20 cellular contexts compared by ENCODE assay signal in the genomic region with DNA sequence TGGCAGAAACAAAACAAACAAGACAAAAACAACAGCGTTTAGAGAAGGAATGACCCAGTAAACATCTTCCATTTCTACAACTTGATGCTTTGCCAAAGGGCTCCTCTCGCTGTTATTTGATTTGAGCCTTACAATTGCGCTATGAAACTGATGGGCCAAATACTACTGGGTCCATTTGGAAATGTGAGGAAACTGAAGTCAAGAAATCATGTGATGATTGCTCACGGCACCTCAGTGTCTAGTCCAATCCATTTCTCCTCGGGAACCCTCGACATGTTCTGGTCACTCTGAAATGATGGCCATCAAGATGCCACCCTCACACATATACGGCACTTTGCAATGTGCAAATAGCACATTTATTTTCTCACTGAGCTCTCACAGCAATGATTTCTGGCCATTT.
"Had no signal": no experiment of that assay in that cellular context is flagged by ENCODE, and none has a peak within 500 bp of the region (broad histone marks: within the 10 kb centered on the region; RNA-seq: fewer than 3 reads in every experiment).

No MANE protein-coding gene starts in this region.

- H3K4me3 ChIP-seq: ascending aorta, lower lobe of right lung, right lobe of liver, tibial nerve, uterus had no signal

- H3K27me3 ChIP-seq: ascending aorta, right lobe of liver, tibial nerve, uterus had no signal

- H3K27ac ChIP-seq: ascending aorta, lower lobe of right lung, right lobe of liver, uterus had no signal

- DNase-seq: activated CD4-positive, alpha-beta memory T cell treated with anti-CD3 and anti-CD28 coated beads, Interleukin-2, amount 10 ng/mL, durations not matched to agents 7 days and 5 days; activated CD4-positive, alpha-beta T cell treated with anti-CD3 and anti-CD28 coated beads for 48 hours; activated effector memory CD4-positive, alpha-beta T cell treated with Interleukin-2 at 50 U/mL for 16 hours; activated naive CD4-positive, alpha-beta T cell treated with anti-CD3 and anti-CD28 coated beads, Interleukin-2, amount 10 ng/mL, durations not matched to agents 7 days and 5 days; activated T-cell treated with anti-CD3 and anti-CD28 coated beads, Interleukin-2, amount 50 U/mL, for 72 hours; effector memory CD4-positive, alpha-beta T cell; foreskin melanocyte; kidney; lower lobe of right lung; naive B cell; right lobe of liver; small intestine; stimulated activated CD4-positive, alpha-beta T cell treated with anti-CD3 and anti-CD28 coated beads, Interleukin-2, amount 100 ng/mL, for 24 hours; stimulated activated naive CD8-positive, alpha-beta T cell treated with anti-CD3 and anti-CD28 coated beads, Interleukin-15, amount 100 ng/mL, for 72 hours; uterus had no signal

- H3K4me1 Mint-ChIP-seq: activated CD4-positive, alpha-beta memory T cell treated with anti-CD3 and anti-CD28 coated beads, Interleukin-2, amount 10 ng/mL, durations not matched to agents 7 days and 5 days; central memory CD8-positive, alpha-beta T cell had no signal

- H3K36me3 ChIP-seq: ascending aorta, lower lobe of right lung, right lobe of liver had no signal

- H3K4me3 Mint-ChIP-seq: activated CD4-positive, alpha-beta memory T cell treated with anti-CD3 and anti-CD28 coated beads, Interleukin-2, amount 10 ng/mL, durations not matched to agents 7 days and 5 days; activated naive CD4-positive, alpha-beta T cell treated with anti-CD3 and anti-CD28 coated beads, Interleukin-2, amount 10 ng/mL, durations not matched to agents 7 days and 5 days; activated T-cell treated with anti-CD3 and anti-CD28 coated beads, Interleukin-2, amount 50 U/mL, for 72 hours; central memory CD8-positive, alpha-beta T cell; naive B cell; neural crest cell; stimulated activated effector memory CD8-positive, alpha-beta T cell treated with anti-CD3 and anti-CD28 coated beads, Interleukin-12 subunit alpha, Interleukin-12 subunit beta, amount 100 ng/mL, for 72 hours; stimulated activated naive CD8-positive, alpha-beta T cell treated with anti-CD3 and anti-CD28 coated beads, Interleukin-15, amount 100 ng/mL, for 72 hours had no signal

- H3K27ac Mint-ChIP-seq: activated CD4-positive, alpha-beta memory T cell treated with anti-CD3 and anti-CD28 coated beads, Interleukin-2, amount 10 ng/mL, durations not matched to agents 7 days and 5 days; activated naive CD4-positive, alpha-beta T cell treated with anti-CD3 and anti-CD28 coated beads, Interleukin-2, amount 10 ng/mL, durations not matched to agents 7 days and 5 days; activated T-cell treated with anti-CD3 and anti-CD28 coated beads, Interleukin-2, amount 50 U/mL, for 72 hours; naive B cell; stimulated activated effector memory CD8-positive, alpha-beta T cell treated with anti-CD3 and anti-CD28 coated beads, Interleukin-12 subunit alpha, Interleukin-12 subunit beta, amount 100 ng/mL, for 72 hours; stimulated activated naive CD8-positive, alpha-beta T cell treated with anti-CD3 and anti-CD28 coated beads, Interleukin-15, amount 100 ng/mL, for 72 hours had no signal

- H3K36me3 Mint-ChIP-seq: activated naive CD4-positive, alpha-beta T cell treated with anti-CD3 and anti-CD28 coated beads, Interleukin-2, amount 10 ng/mL, durations not matched to agents 7 days and 5 days; stimulated activated effector memory CD8-positive, alpha-beta T cell treated with anti-CD3 and anti-CD28 coated beads, Interleukin-12 subunit alpha, Interleukin-12 subunit beta, amount 100 ng/mL, for 72 hours had no signal

- H3K4me1 ChIP-seq: ascending aorta, lower lobe of right lung, right lobe of liver, uterus had no signal

- H3K9me3 ChIP-seq: right lobe of liver, uterus had no signal

- ATAC-seq: activated T-cell treated with anti-CD3 and anti-CD28 coated beads, Interleukin-2, amount 50 U/mL, for 72 hours; lower lobe of right lung; right lobe of liver; stimulated activated effector memory CD8-positive, alpha-beta T cell treated with anti-CD3 and anti-CD28 coated beads, Interleukin-12 subunit alpha, Interleukin-12 subunit beta, amount 100 ng/mL, for 72 hours; stimulated activated naive CD8-positive, alpha-beta T cell treated with anti-CD3 and anti-CD28 coated beads, Interleukin-15, amount 100 ng/mL, for 72 hours had no signal
